In the genomic region with DNA sequence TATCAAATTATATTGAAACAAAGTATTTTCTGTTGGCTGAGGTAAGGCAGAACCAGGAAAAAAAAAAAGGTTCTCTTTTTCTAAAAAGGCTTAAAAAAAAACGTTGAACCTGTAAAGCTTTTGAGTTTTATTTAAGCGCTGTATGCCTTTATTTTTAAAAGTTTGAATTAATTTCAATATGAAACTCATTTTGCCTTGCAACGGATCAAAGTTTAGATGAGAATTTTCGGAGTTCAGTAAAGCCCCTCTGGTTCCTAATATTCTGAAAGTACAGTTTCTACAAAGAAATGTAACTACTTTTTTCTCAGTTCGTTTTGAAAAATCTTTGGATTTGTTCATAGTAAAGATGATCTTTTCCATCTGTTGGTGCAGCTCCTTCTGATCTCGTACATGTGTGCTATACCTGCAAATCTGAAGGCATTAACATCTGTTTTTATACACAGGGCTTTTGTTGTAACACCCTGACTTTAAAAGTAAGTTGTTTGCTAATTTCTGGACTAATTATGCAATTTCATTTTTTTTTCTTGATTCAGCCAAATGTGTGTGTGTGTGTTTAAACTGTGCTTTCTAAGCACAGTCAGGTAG, we compare ENCODE assay signal across 21 cellular contexts. TPM values are rescaled to one million over a fixed set of nuclear protein-coding genes. Genes with fewer than 3 reads are reported as not detected.
A peak's percentile ranks its signal among the peaks of the same experiment; 100 is the strongest.
DNase-seq lines count a peak whose midpoint lies in the region; ATAC-seq, FAIRE-seq and TF ChIP-seq lines count a peak whose summit lies in the region.
"Had no signal": no experiment of that assay in that cellular context is flagged by ENCODE, and none has a peak within 500 bp of the region (broad histone marks: within the 10 kb centered on the region; RNA-seq: fewer than 3 reads in every experiment).

No MANE protein-coding gene starts in this region.

- H3K9ac ChIP-seq in GM12878 (ENCODE audit: control insufficient read depth, insufficient read depth, low read length) (no peak overlapping the region), neural cell (ENCODE audit: low read length) (no peak overlapping the region)
- H3K9ac ChIP-seq: GM23248 had no signal

- TF ChIP-seq CTCF in left ventricle myocardium inferior (IDR thresholded peaks at IDR 0.05; ENCODE audit: borderline replicate concordance) (no peak), GM12878 (IDR thresholded peaks at IDR 0.05 in 2 of 3, conservative IDR thresholded peaks at IDR 0.05 in 1 of 3; ENCODE audit: control insufficient read depth in 2 of 3, extremely low read depth in 1 of 3, insufficient read depth in 1 of 3, low read depth in 3 of 3, low read length in 3 of 3) (no peak), neural cell (IDR thresholded peaks at IDR 0.05; ENCODE audit: poor library complexity, severe bottlenecking) (no peak), testis (IDR thresholded peaks at IDR 0.05) (no peak)

- 71% methylated on average over 6 of the region's 6 CpGs for WGBS in GM12878 (ENCODE audit: insufficient coverage, insufficient replicate concordance, low lambda C conversion rate, missing lambda C conversion rate)
- WGBS in testis, 2 donors = 44 to 52% methylated on average over 6 of the region's 6 CpGs

- no peak overlapping the region for H3K4me3 ChIP-seq in left ventricle myocardium inferior
- 0 out of 2 replicates have a peak overlapping the region, but pooled peaks have one; percentile 58 for H3K4me3 ChIP-seq in GM12878
- peak overlapping the region; percentile 78 for H3K4me3 ChIP-seq in neural cell (ENCODE audit: low read length)
- H3K4me3 ChIP-seq in testis = no peak overlapping the region
- H3K4me3 ChIP-seq: GM23248, prostate gland, stomach, vagina had no signal

- H3K4me2 ChIP-seq in GM12878 (ENCODE audit: control insufficient read depth, insufficient read depth) (peak overlapping the region; percentile 82), neural cell (ENCODE audit: low read length) (peak overlapping the region; percentile 72)

- peaks cover 63% of the 10 kb centered on the region for H3K4me1 ChIP-seq in left ventricle myocardium inferior
- peaks cover 15% of the 10 kb centered on the region for H3K4me1 ChIP-seq in GM12878 (ENCODE audit: control insufficient read depth, insufficient read depth, low read length)
- peaks cover 25% of the 10 kb centered on the region for H3K4me1 ChIP-seq in testis
- H3K4me1 ChIP-seq: prostate gland had no signal

- ATAC-seq in Right ventricle myocardium inferior (no peak), GM12878 (no peak), HG03045 (IDR thresholded peaks at IDR 0.05; ENCODE audit: unreplicated experiment) (no peak), HG03039 (IDR thresholded peaks at IDR 0.05; ENCODE audit: unreplicated experiment) (no peak)
- ATAC-seq: activated CD8-positive, alpha-beta T cell treated with anti-CD3 and anti-CD28 coated beads, Interleukin-2, amount 10 ng/mL, durations not matched to agents 7 days and 5 days; effector memory CD8-positive, alpha-beta T cell had no signal

- BruUV-seq in GM12878 (replicated peaks; lab: Mats Ljungman, UMichigan) = no TSS peak

- no peak for FAIRE-seq in GM12878 (lab: Jason Lieb, UNC)

- SMC1A ChIA-PET in GM12878 (lab: Charles Lee; ENCODE audit: uncharacterized antibody, unreplicated experiment) = interaction anchor here (1.3 to 4.8 kb wide), 4 partner anchors 10 to 319 kb away, joined by 3 to 45 read pairs (median 3); no protein-coding TSS in a partner anchor

- intact Hi-C loops in left ventricle myocardium inferior (cut with micrococcal nuclease) = no loop called here
- intact Hi-C loops in Right ventricle myocardium inferior (cut with DNase I) = no loop called here
- intact Hi-C loops in GM12878 (cut with micrococcal nuclease; ENCODE audit: unreplicated experiment) = loop anchor here (5.0 kb wide), 1 partner anchor 244 kb away; no protein-coding TSS in a partner anchor
- intact Hi-C loops in testis (cut with DNase I; ENCODE audit: low total_unique reads) = no loop called here

- peaks cover 12% of the 10 kb centered on the region for H3F3A ChIP-seq in neural cell (ENCODE audit: insufficient read depth, low read length, poor library complexity, severe bottlenecking)

- TF ChIP-seq RAD21 in GM12878 (IDR thresholded peaks at IDR 0.05; ENCODE audit: insufficient read depth, low read depth, low read length) = no peak
- TF ChIP-seq RAD21 in neural cell (conservative IDR thresholded peaks at IDR 0.05) = no peak

- DNase-seq in left ventricle myocardium inferior = no peak
- no peak for DNase-seq in Right ventricle myocardium inferior (ENCODE audit: missing footprints)
- DNase-seq in GM12878 (ENCODE audit: low read depth, low spot score) = no peak
- no peak for DNase-seq in testis
- no peak for DNase-seq in activated T-cell treated with anti-CD3 and anti-CD28 coated beads for 4 hours
- DNase-seq: 8988T; activated CD8-positive, alpha-beta T cell treated with anti-CD3 and anti-CD28 coated beads, Interleukin-2, amount 10 ng/mL, durations not matched to agents 7 days and 5 days; activated naive CD4-positive, alpha-beta T cell treated with anti-CD3 and anti-CD28 coated beads, Interleukin-2, amount 10 ng/mL, durations not matched to agents 7 days and 5 days; activated T-cell treated with anti-CD3 and anti-CD28 coated beads, Interleukin-2, amount 50 U/mL, for 24 hours; effector memory CD8-positive, alpha-beta T cell; GDM1; GM23248; NCI-H1048; NCI-H2029; stomach; T1000 had no signal

- H3K79me2 ChIP-seq in GM12878 (ENCODE audit: control insufficient read depth, insufficient read depth, low read length) (peaks cover 33% of the 10 kb centered on the region), neural cell (replicated peaks; ENCODE audit: insufficient read depth, low read length) (peaks cover 74% of the 10 kb centered on the region)

- CTCF ChIA-PET in GM12878 (lab: Yijun Ruan, JAX) = interaction anchor here (0.6 to 1.5 kb wide), 2 partner anchors 18 to 406 kb away, joined by 3 read pairs; no protein-coding TSS in a partner anchor

- 0 out of 2 replicates have a peak overlapping the region, but pooled peaks have one; percentile 42 for H2AFZ ChIP-seq in GM12878 (ENCODE audit: control insufficient read depth, low read depth, low read length)
- no peak overlapping the region for H2AFZ ChIP-seq in neural cell (ENCODE audit: low read depth, low read length)
- H2AFZ ChIP-seq: GM23248 had no signal

- in situ Hi-C loops in GM12878 (cut with MboI) = no loop called here

- TF ChIP-seq EP300 in GM12878 (IDR thresholded peaks at IDR 0.05; ENCODE audit: borderline replicate concordance in 1 of 2, control insufficient read depth in 1 of 2, low read depth in 2 of 2, low read length in 2 of 2) (no peak), neural cell (conservative IDR thresholded peaks at IDR 0.05; ENCODE audit: poor library complexity, severe bottlenecking) (no peak)

- TF ChIP-seq POLR2A in GM12878 (IDR thresholded peaks at IDR 0.05; ENCODE audit: low read depth, low read length) (no peak), testis (IDR thresholded peaks at IDR 0.05) (no peak)

- H3K36me3 ChIP-seq in left ventricle myocardium inferior (peaks cover 17% of the 10 kb centered on the region), GM12878 (ENCODE audit: control insufficient read depth in 2 of 2, insufficient read depth in 2 of 2, low read length in 1 of 2) (peaks cover 0 to 4% of the 10 kb centered on the region in 2 experiments; a peak in 2 of 4 replicates), neural cell (ENCODE audit: insufficient read depth, low read length) (peaks cover 8% of the 10 kb centered on the region), testis (ENCODE audit: low read depth, missing control alignments) (no peaks in the 10 kb centered on the region)

- H4K20me1 ChIP-seq in GM12878 (ENCODE audit: control insufficient read depth, insufficient read depth) = no peaks in the 10 kb centered on the region
- H4K20me1 ChIP-seq in neural cell (ENCODE audit: insufficient read depth) = no peaks in the 10 kb centered on the region

- H3K27me3 ChIP-seq in left ventricle myocardium inferior (ENCODE audit: low read depth) (no peaks in the 10 kb centered on the region), GM12878 (replicated peaks in 1 of 2; ENCODE audit: control insufficient read depth in 2 of 2, insufficient read depth in 2 of 2, low read length in 1 of 2) (no peaks in the 10 kb centered on the region), neural cell (ENCODE audit: insufficient read depth, low read depth, low read length) (no peaks in the 10 kb centered on the region), testis (no peaks in the 10 kb centered on the region)
- H3K27me3 ChIP-seq: stomach, vagina had no signal

- RAD21 ChIA-PET in GM12878 (lab: Charles Lee; ENCODE audit: unreplicated experiment) = interaction anchor here (2.8 kb wide), 1 partner anchor 22 kb away, joined by 10 read pairs; no protein-coding TSS in a partner anchor

- H3K9me3 ChIP-seq in left ventricle myocardium inferior (replicated peaks) (no peaks in the 10 kb centered on the region), GM12878 (replicated peaks; ENCODE audit: control insufficient read depth, insufficient read depth, low read length) (no peaks in the 10 kb centered on the region), neural cell (ENCODE audit: low read length) (no peaks in the 10 kb centered on the region), testis (no peaks in the 10 kb centered on the region)
- H3K9me3 ChIP-seq: prostate gland, stomach, vagina had no signal

- H3K27ac ChIP-seq in left ventricle myocardium inferior (replicated peaks) (peak overlapping the region; percentile 95), GM12878 (ENCODE audit: control insufficient read depth, insufficient read depth) (no peak overlapping the region; the same call in 1 of the 2 replicates), neural cell (ENCODE audit: low read length) (no peak overlapping the region), testis (peak overlapping the region; percentile 65 to 91)
- H3K27ac ChIP-seq: GM23248, prostate gland, vagina had no signal

- no peaks in the 10 kb centered on the region for H3K9me2 ChIP-seq in neural cell (ENCODE audit: insufficient read depth, low read length)

- POLR2A ChIA-PET in GM12878 (lab: Charles Lee) = interaction anchor here (2.7 to 2.9 kb wide), 2 partner anchors 8 to 10 kb away, joined by 8 to 11 read pairs; no protein-coding TSS in a partner anchor

RNA-seq across cellular contexts. Expression of gene ZBTB18, which starts 1.7 kb away (rescaled TPM):
- total RNA-seq in left ventricle myocardium inferior (29.9 TPM), Right ventricle myocardium inferior (31.0 TPM), GM12878 (2014; rRNA removed) (6.8 and 7.8 TPM in 2 replicates), GM12878 (2014; rRNA removed; fragmentation: Illumina TruSeq; extraction: Trizol) (5.7 and 5.8 TPM in 2 replicates), GM12878 (2021) (7.8 and 8.5 TPM in 2 replicates), testis (10 to 100 TPM; 54.3 to 61.9 TPM)
- 9.2 and 9.4 TPM in 2 replicates for total RNA-seq in GM12878 (2013; cell fraction: nucleolus; rRNA removed)
- 4.7 TPM for polyA plus RNA-seq in GM12878 (2011; ENCODE audit: low read depth)
- polyA plus RNA-seq in GM12878 (2011; rRNA removed) (8.6 and 10.4 TPM in 2 replicates), GM12878 (2014; fragmentation: Illumina TruSeq; extraction: Trizol) (6.5 and 6.8 TPM in 2 replicates), GM12878 (2014; fragmentation: Nextera tagmentation; extraction: Ambion mirVana) (1 to 10 TPM in 1 of 2 experiments, under 1 TPM in 1; 0.98 to 1.3 TPM), GM12878 (2014; rRNA removed) (5.9 and 6.7 TPM in 2 replicates), GM12878 (2016; fragmentation: Nextera tagmentation; extraction: Ambion mirVana) (under 1 TPM; 0.27 to 0.37 TPM), neural cell (28.1 and 30.6 TPM in 2 replicates), testis (ENCODE audit: insufficient read depth, low read depth, low replicate concordance) (45.0 TPM)
- 5.3 and 6.4 TPM in 2 replicates for polyA plus RNA-seq in GM12878 (2011; cell fraction: cytosol; rRNA removed)
- polyA plus RNA-seq in GM12878 (2011; cell fraction: nucleus; rRNA removed) = 17.4 and 21.7 TPM in 2 replicates
- 8.1 and 8.5 TPM in 2 replicates for polyA plus RNA-seq in GM12878 (2012)
- polyA minus RNA-seq in GM12878 (2011; rRNA and poly(A)+ RNA removed) = 9.8 and 11.1 TPM in 2 replicates
- polyA minus RNA-seq in GM12878 (2011; cell fraction: cytosol; rRNA and poly(A)+ RNA removed) = 4.0 and 4.4 TPM in 2 replicates
- polyA minus RNA-seq in GM12878 (2011; cell fraction: nucleus; rRNA and poly(A)+ RNA removed) = 4.7 and 8.8 TPM in 2 replicates
- 48.7 and 49.4 TPM in 2 replicates for polyA minus RNA-seq in neural cell

Comparison
In these comparisons a context has a peak if more than half of its experiments do, and no peak if none do; other contexts are left out.
1. H3K27ac ChIP-seq: peak in left ventricle myocardium inferior (single experiment) and testis (2 of 2); none in GM12878 (single experiment) and neural cell (single experiment).
2. H3K4me3 ChIP-seq: peak in GM12878 (single experiment) and neural cell (single experiment); none in left ventricle myocardium inferior (single experiment) and testis (0 of 2).